11 cellular contexts compared by ENCODE assay signal in genomic region chr20:31602430-31602778, GRCh38. TPM values are rescaled to one million over a fixed set of nuclear protein-coding genes. Genes with fewer than 3 reads are reported as not detected.
DNase-seq lines count a peak whose midpoint lies in the region; ATAC-seq and TF ChIP-seq lines count a peak whose summit lies in the region.
"Had no signal": no experiment of that assay in that cellular context is flagged by ENCODE, and none has a peak within 500 bp of the region (broad histone marks: within the 10 kb centered on the region; RNA-seq: fewer than 3 reads in every experiment).

No MANE protein-coding gene starts in this region.

- POLR2A ChIA-PET in CD4-positive, alpha-beta memory T cell (lab: Charles Lee; ENCODE audit: partially characterized antibody), result interaction anchor here (0.6 to 1.3 kb wide), 3 partner anchors 15 to 43 kb away, joined by 3 to 9 read pairs (median 3); no protein-coding TSS in a partner anchor

- no peak for ATAC-seq in CD4-positive, CD25-positive, alpha-beta regulatory T cell (ENCODE audit: low read depth in 2 of 2)
- ATAC-seq in esophagus mucosa, result no peak

- H3K4me1 ChIP-seq in CD4-positive, CD25-positive, alpha-beta regulatory T cell (ENCODE audit: control insufficient read depth, insufficient read depth, low read length, poor library complexity, severe bottlenecking), result peaks cover 40% of the 10 kb centered on the region
- H3K4me1 ChIP-seq in OCI-LY3 (ENCODE audit: low read length) (peaks cover 24% of the 10 kb centered on the region), osteoblast (ENCODE audit: insufficient read depth, low read length) (peaks cover 32% of the 10 kb centered on the region)
- H3K4me1 ChIP-seq in CD4-positive, alpha-beta memory T cell (ENCODE audit: insufficient read depth, low read length), result peaks cover 29% of the 10 kb centered on the region

- H3K27ac Mint-ChIP-seq in CD4-positive, CD25-positive, alpha-beta regulatory T cell, result peak overlapping the region in 1 of 3 donors; percentile 59
- peak overlapping the region; percentile 92 for H3K27ac Mint-ChIP-seq in endothelial cell (ENCODE audit: unreplicated experiment)
- H3K27ac Mint-ChIP-seq in CD4-positive, alpha-beta memory T cell, result peak overlapping the region in 1 of 7 donors; percentile 76

- H3K79me2 ChIP-seq in OCI-LY3 (ENCODE audit: low read length), result no peaks in the 10 kb centered on the region
- peaks cover 19% of the 10 kb centered on the region for H3K79me2 ChIP-seq in osteoblast (ENCODE audit: insufficient read depth, low read length)
- H3K79me2 ChIP-seq: parathyroid adenoma had no signal

- H4K20me1 ChIP-seq in OCI-LY3 (ENCODE audit: insufficient read depth, low read length), result no peaks in the 10 kb centered on the region
- H4K20me1 ChIP-seq in osteoblast (ENCODE audit: insufficient read depth, low read length), result peaks cover 18% of the 10 kb centered on the region

- no peak overlapping the region for H3K27ac ChIP-seq in CD4-positive, CD25-positive, alpha-beta regulatory T cell (ENCODE audit: insufficient read depth, low read length, poor library complexity, severe bottlenecking)
- H3K27ac ChIP-seq in OCI-LY3 (ENCODE audit: low read length) (0 out of 2 replicates have a peak overlapping the region, but pooled peaks have one; percentile 14), osteoblast (ENCODE audit: low read depth, low read length) (peak overlapping the region; percentile 54)
- H3K27ac ChIP-seq in CD4-positive, alpha-beta memory T cell (ENCODE audit: low read depth, low read length), result no peak overlapping the region

- CTCF ChIA-PET in CD4-positive, alpha-beta memory T cell (lab: Charles Lee; ENCODE audit: partially characterized antibody), result interaction anchor here (3.1 to 19.7 kb wide), 2 partner anchors 10 to 40 kb away, joined by 31 to 1094 read pairs; a partner anchor contains a TSS

- H3K9me3 ChIP-seq in CD4-positive, CD25-positive, alpha-beta regulatory T cell (ENCODE audit: control insufficient read depth in 2 of 2, low read length in 2 of 2), result no peaks in the 10 kb centered on the region
- no peaks in the 10 kb centered on the region for H3K9me3 ChIP-seq in OCI-LY3 (ENCODE audit: insufficient read depth, low read length)
- no peaks in the 10 kb centered on the region for H3K9me3 ChIP-seq in osteoblast (ENCODE audit: low read depth, low read length)
- H3K9me3 ChIP-seq in CD4-positive, alpha-beta memory T cell (ENCODE audit: control insufficient read depth in 1 of 2, low read length in 2 of 2), result no peaks in the 10 kb centered on the region

- H3K27me3 Mint-ChIP-seq in CD4-positive, CD25-positive, alpha-beta regulatory T cell, result peaks cover 43% of the 10 kb centered on the region
- H3K27me3 Mint-ChIP-seq in endothelial cell (ENCODE audit: unreplicated experiment), result peaks cover 20% of the 10 kb centered on the region
- peaks cover 19 to 28% of the 10 kb centered on the region in 2 donors for H3K27me3 Mint-ChIP-seq in CD4-positive, alpha-beta memory T cell

- H3K4me3 Mint-ChIP-seq in CD4-positive, CD25-positive, alpha-beta regulatory T cell, result peak overlapping the region in 1 of 4 donors; percentile 79
- no peak overlapping the region for H3K4me3 Mint-ChIP-seq in endothelial cell (ENCODE audit: unreplicated experiment)
- peak overlapping the region in 3 of 8 donors; percentile 71 to 86 (median 74) for H3K4me3 Mint-ChIP-seq in CD4-positive, alpha-beta memory T cell

- no peaks in the 10 kb centered on the region for H3K36me3 ChIP-seq in CD4-positive, CD25-positive, alpha-beta regulatory T cell (ENCODE audit: control insufficient read depth, insufficient read depth, low read length)
- H3K36me3 ChIP-seq in OCI-LY3 (replicated peaks; ENCODE audit: low read depth, low read length) (no peaks in the 10 kb centered on the region), osteoblast (ENCODE audit: insufficient read depth, low read length) (peaks cover 9% of the 10 kb centered on the region)
- H3K36me3 ChIP-seq in CD4-positive, alpha-beta memory T cell (ENCODE audit: insufficient read depth, low read length), result no peaks in the 10 kb centered on the region

- no peak for DNase-seq in CD4-positive, CD25-positive, alpha-beta regulatory T cell
- DNase-seq in endothelial cell (ENCODE audit: low spot score), result no peak
- DNase-seq in osteoblast (ENCODE audit: insufficient read length, low spot score, missing footprints), result peak; percentile 58
- no peak for DNase-seq in CD4-positive, alpha-beta memory T cell
- DNase-seq in cerebellum (ENCODE audit: low spot score), result no peak
- no peak for DNase-seq in NCI-H510A treated with DMSO at 0.1 percent for 48 hours (lab: John Stamatoyannopoulos, UW)
- DNase-seq: NCI-H1436 treated with DMSO at 0.1 percent for 48 hours had no signal

- peaks cover 3% of the 10 kb centered on the region for H3K27me3 ChIP-seq in CD4-positive, CD25-positive, alpha-beta regulatory T cell (ENCODE audit: control insufficient read depth, insufficient read depth, low read length)
- peaks cover 20% of the 10 kb centered on the region; the same call in 1 of the 2 replicates for H3K27me3 ChIP-seq in OCI-LY3 (ENCODE audit: low read depth, low read length)
- no peaks in the 10 kb centered on the region for H3K27me3 ChIP-seq in osteoblast (ENCODE audit: insufficient read depth, low read length)
- H3K27me3 ChIP-seq in CD4-positive, alpha-beta memory T cell (ENCODE audit: insufficient read depth, low read length), result no peaks in the 10 kb centered on the region

- peaks cover 11 to 34% (median 24%) of the 10 kb centered on the region in 4 donors for H3K4me1 Mint-ChIP-seq in CD4-positive, CD25-positive, alpha-beta regulatory T cell
- peaks cover 28% of the 10 kb centered on the region for H3K4me1 Mint-ChIP-seq in endothelial cell (ENCODE audit: unreplicated experiment)
- H3K4me1 Mint-ChIP-seq in CD4-positive, alpha-beta memory T cell, result peaks cover 10 to 37% (median 22%) of the 10 kb centered on the region in 4 donors

- peaks cover 0 to 3% (median 0%) of the 10 kb centered on the region in 7 donors for H3K9me3 Mint-ChIP-seq in CD4-positive, CD25-positive, alpha-beta regulatory T cell
- no peaks in the 10 kb centered on the region for H3K9me3 Mint-ChIP-seq in endothelial cell (ENCODE audit: unreplicated experiment)
- no peaks in the 10 kb centered on the region for H3K9me3 Mint-ChIP-seq in CD4-positive, alpha-beta memory T cell

- TF ChIP-seq CTCF in OCI-LY3 (IDR thresholded peaks at IDR 0.05; ENCODE audit: low read depth, low read length), result no peak
- no peak for TF ChIP-seq CTCF in endothelial cell (IDR thresholded peaks at IDR 0.05; ENCODE audit: unreplicated experiment)
- TF ChIP-seq CTCF in osteoblast (IDR thresholded peaks at IDR 0.05; ENCODE audit: extremely low read depth, low read depth, low read length), result no peak

- no peak overlapping the region for H3K9ac ChIP-seq in OCI-LY3 (ENCODE audit: low read length)
- H3K9ac ChIP-seq: parathyroid adenoma had no signal

- no peaks in the 10 kb centered on the region for H3K36me3 Mint-ChIP-seq in CD4-positive, CD25-positive, alpha-beta regulatory T cell
- no peaks in the 10 kb centered on the region for H3K36me3 Mint-ChIP-seq in endothelial cell (ENCODE audit: low read depth, unreplicated experiment)
- H3K36me3 Mint-ChIP-seq in CD4-positive, alpha-beta memory T cell, result peaks cover 0 to 3% of the 10 kb centered on the region in 2 donors

- intact Hi-C loops in CD4-positive, alpha-beta memory T cell (cut with micrococcal nuclease), result no loop called here

- H3K4me3 ChIP-seq in CD4-positive, CD25-positive, alpha-beta regulatory T cell (ENCODE audit: low read depth, low read length), result peak overlapping the region; percentile 11
- peak overlapping the region; percentile 46; the same call in 1 of the 2 replicates for H3K4me3 ChIP-seq in OCI-LY3 (ENCODE audit: low read length)
- peak overlapping the region; percentile 26 for H3K4me3 ChIP-seq in osteoblast (ENCODE audit: insufficient read depth, low read length)
- H3K4me3 ChIP-seq in CD4-positive, alpha-beta memory T cell (ENCODE audit: low read length in 2 of 2), result no peak overlapping the region

- peak overlapping the region; percentile 47 for H3K4me2 ChIP-seq in OCI-LY3 (ENCODE audit: low read length)
- H3K4me2 ChIP-seq in osteoblast (ENCODE audit: insufficient read depth, low read length), result peak overlapping the region; percentile 72

- 0 out of 2 replicates have a peak overlapping the region, but pooled peaks have one; percentile 6 for H2AFZ ChIP-seq in OCI-LY3 (ENCODE audit: low read depth, low read length)
- H2AFZ ChIP-seq in osteoblast (ENCODE audit: low read length), result peak overlapping the region; percentile 18
- H2AFZ ChIP-seq: parathyroid adenoma had no signal

RNA-seq across cellular contexts. Expression of gene ID1, which starts 2.7 kb away (rescaled TPM):
- total RNA-seq in CD4-positive, CD25-positive, alpha-beta regulatory T cell, result 9.4 TPM
- 1 to 10 TPM in 2 of 4 donors, under 1 TPM in 2; 0.71 to 2.6 (median 0.91) TPM for polyA plus RNA-seq in CD4-positive, CD25-positive, alpha-beta regulatory T cell
- total RNA-seq in endothelial cell (ENCODE audit: unreplicated experiment) (85.2 TPM), osteoblast (56.3 and 82.5 TPM in 2 replicates), esophagus mucosa (299 TPM), cerebellum (73.1 TPM)
- total RNA-seq in CD4-positive, alpha-beta memory T cell, result under 1 TPM in 1 of 2 experiments, not detected in 1; 0.50 TPM
- 1 to 10 TPM in 1 of 2 donors, under 1 TPM in 1; 0.49 to 1.4 TPM for polyA plus RNA-seq in CD4-positive, alpha-beta memory T cell

RNA-seq across cellular contexts. Expression of gene COX4I2, which starts 35.3 kb away (rescaled TPM):
- total RNA-seq in CD4-positive, CD25-positive, alpha-beta regulatory T cell, result not detected
- polyA plus RNA-seq in CD4-positive, CD25-positive, alpha-beta regulatory T cell, result not detected
- total RNA-seq in endothelial cell (ENCODE audit: unreplicated experiment) (not detected), osteoblast (not detected in 2 replicates), esophagus mucosa (0.96 TPM), cerebellum (not detected)
- not detected for total RNA-seq in CD4-positive, alpha-beta memory T cell
- not detected for polyA plus RNA-seq in CD4-positive, alpha-beta memory T cell
- total RNA-seq: HT-29 had no signal

Comparison
In these comparisons a context has a peak if more than half of its experiments do, and no peak if none do; other contexts are left out.
1. H3K27ac ChIP-seq: peak in OCI-LY3 (single experiment) and osteoblast (single experiment); none in CD4-positive, CD25-positive, alpha-beta regulatory T cell (single experiment) and CD4-positive, alpha-beta memory T cell (single experiment).
2. H3K4me3 ChIP-seq: peak in CD4-positive, CD25-positive, alpha-beta regulatory T cell (single experiment), OCI-LY3 (single experiment) and osteoblast (single experiment); none in CD4-positive, alpha-beta memory T cell (0 of 2).